In genomic region chr14:97315790-97316189, GRCh38 we compare ENCODE assay signal across 2 cellular contexts.
A peak's percentile ranks its signal among the peaks of the same experiment; 100 is the strongest.
TF ChIP-seq lines count a peak whose summit lies in the region.

No MANE protein-coding gene starts in this region.

TF ChIP-seq in HepG2, 621 proteins besides CTCF, POLR2A, EP300 and RAD21 (continued from another document):
- TF ChIP-seq MNT (IDR thresholded peaks at IDR 0.05) = peak; percentile 72
- no peak for TF ChIP-seq JUND (CRISPR knock-in tag; IDR thresholded peaks at IDR 0.05)
- TF ChIP-seq NCOA1 (CRISPR knock-in tag; IDR thresholded peaks at IDR 0.05) = no peak

TF ChIP-seq in GM12878, 131 proteins besides CTCF, POLR2A, EP300 and RAD21 (continued from another document and continues in another):
- TF ChIP-seq MLLT1 (IDR thresholded peaks at IDR 0.05) (no peak), NR2C2 (IDR thresholded peaks at IDR 0.05; ENCODE audit: borderline replicate concordance, control insufficient read depth, insufficient read length, low read depth) (no peak), ZNF207 (IDR thresholded peaks at IDR 0.05; ENCODE audit: borderline replicate concordance) (no peak), ZBED1 (IDR thresholded peaks at IDR 0.05; ENCODE audit: borderline replicate concordance) (peak; percentile 74), NFYA (IDR thresholded peaks at IDR 0.05; ENCODE audit: borderline replicate concordance, low read depth, low read length) (no peak), MTA3 (IDR thresholded peaks at IDR 0.05; ENCODE audit: borderline replicate concordance, low read length) (no peak), IKZF1 (conservative IDR thresholded peaks at IDR 0.05) (no peak), BHLHE40 (IDR thresholded peaks at IDR 0.05; ENCODE audit: borderline replicate concordance in 1 of 2, low read depth in 2 of 2, low read length in 1 of 2) (peak in 1 of 2 experiments; percentile 19; a peak in 1 of 4 replicates), RB1 (IDR thresholded peaks at IDR 0.05; ENCODE audit: borderline replicate concordance) (no peak), PKNOX1 (IDR thresholded peaks at IDR 0.05) (no peak), NFXL1 (IDR thresholded peaks at IDR 0.05; ENCODE audit: borderline replicate concordance) (no peak), CHD1 (IDR thresholded peaks at IDR 0.05; ENCODE audit: low read depth, low read length) (no peak), SMAD5 (IDR thresholded peaks at IDR 0.05; ENCODE audit: low read depth) (no peak), KLF5 (IDR thresholded peaks at IDR 0.05; ENCODE audit: partially characterized antibody) (no peak), E2F4 (IDR thresholded peaks at IDR 0.05; ENCODE audit: low read depth, low read length) (no peak), MYB (IDR thresholded peaks at IDR 0.05; ENCODE audit: borderline replicate concordance, low read depth, low read length) (no peak), RUNX3 (IDR thresholded peaks at IDR 0.05; ENCODE audit: low read length) (peak; percentile 21; the same call in 1 of the 2 replicates), ETV6 (conservative IDR thresholded peaks at IDR 0.05 in 1 of 2, IDR thresholded peaks at IDR 0.05 in 1 of 2; ENCODE audit: borderline replicate concordance in 1 of 2, low read depth in 1 of 2) (peak in 1 of 2 experiments; percentile 66; a peak in 1 of 4 replicates), ELK1 (IDR thresholded peaks at IDR 0.05; ENCODE audit: low read depth, low read length) (no peak), POU2F2 (IDR thresholded peaks at IDR 0.05; ENCODE audit: borderline replicate concordance, low read depth, low read length) (no peak), WRNIP1 (IDR thresholded peaks at IDR 0.05; ENCODE audit: borderline replicate concordance, low read depth, low read length) (no peak), NRF1 (conservative IDR thresholded peaks at IDR 0.05; ENCODE audit: low read depth, low read length) (no peak), EED (IDR thresholded peaks at IDR 0.05; ENCODE audit: low read depth) (peak; percentile 59), MAX (IDR thresholded peaks at IDR 0.05; ENCODE audit: low read depth, low read length) (no peak), RELA (IDR thresholded peaks at IDR 0.05; ENCODE audit: borderline replicate concordance, partially characterized antibody) (peak; percentile 51), SMAD1 (IDR thresholded peaks at IDR 0.05; ENCODE audit: low read depth, partially characterized antibody) (no peak), NR2F1 (conservative IDR thresholded peaks at IDR 0.05) (no peak), TCF12 (IDR thresholded peaks at IDR 0.05; ENCODE audit: low read depth, low read length) (0 out of 2 replicates have a peak, but pooled peaks have one; percentile 3), FOXK2 (IDR thresholded peaks at IDR 0.05) (no peak), JUND (IDR thresholded peaks at IDR 0.05; ENCODE audit: low read depth, low read length) (no peak), ZNF24 (IDR thresholded peaks at IDR 0.05) (no peak), REST (IDR thresholded peaks at IDR 0.05; ENCODE audit: low read depth, low read length) (no peak), CBFB (IDR thresholded peaks at IDR 0.05; ENCODE audit: low read depth) (no peak), BCL3 (IDR thresholded peaks at IDR 0.05; ENCODE audit: borderline replicate concordance, insufficient read depth, low read depth, low read length, poor library complexity, severe bottlenecking) (peak; percentile 95), ZBTB33 (IDR thresholded peaks at IDR 0.05) (no peak), EGR1 (IDR thresholded peaks at IDR 0.05; ENCODE audit: borderline replicate concordance in 1 of 2, low read depth in 2 of 2, low read length in 2 of 2) (no peak), GATAD2B (conservative IDR thresholded peaks at IDR 0.05; ENCODE audit: low read depth) (no peak), BMI1 (IDR thresholded peaks at IDR 0.05; ENCODE audit: borderline replicate concordance) (no peak), ZBTB40 (IDR thresholded peaks at IDR 0.05; ENCODE audit: borderline replicate concordance) (no peak), CREM (IDR thresholded peaks at IDR 0.05; ENCODE audit: low read depth) (0 out of 2 replicates have a peak, but pooled peaks have one; percentile 35), ESRRA (IDR thresholded peaks at IDR 0.05; ENCODE audit: low read length) (no peak), NFIC (IDR thresholded peaks at IDR 0.05; ENCODE audit: low read depth, low read length) (peak; percentile 45; the same call in 1 of the 2 replicates), YY1 (IDR thresholded peaks at IDR 0.05; ENCODE audit: low read depth, low read length) (no peak), BRCA1 (IDR thresholded peaks at IDR 0.05; ENCODE audit: low read depth, low read length) (no peak), MEF2B (IDR thresholded peaks at IDR 0.05; ENCODE audit: partially characterized antibody, poor library complexity, severe bottlenecking) (no peak), SPI1 (IDR thresholded peaks at IDR 0.05; ENCODE audit: borderline replicate concordance, insufficient read depth, low read depth, low read length) (no peak), SP1 (IDR thresholded peaks at IDR 0.05; ENCODE audit: low read depth, low read length) (no peak), HDGF (IDR thresholded peaks at IDR 0.05) (no peak)
